Comparison of ENCODE assay signal across 24 cellular contexts in the genomic region with DNA sequence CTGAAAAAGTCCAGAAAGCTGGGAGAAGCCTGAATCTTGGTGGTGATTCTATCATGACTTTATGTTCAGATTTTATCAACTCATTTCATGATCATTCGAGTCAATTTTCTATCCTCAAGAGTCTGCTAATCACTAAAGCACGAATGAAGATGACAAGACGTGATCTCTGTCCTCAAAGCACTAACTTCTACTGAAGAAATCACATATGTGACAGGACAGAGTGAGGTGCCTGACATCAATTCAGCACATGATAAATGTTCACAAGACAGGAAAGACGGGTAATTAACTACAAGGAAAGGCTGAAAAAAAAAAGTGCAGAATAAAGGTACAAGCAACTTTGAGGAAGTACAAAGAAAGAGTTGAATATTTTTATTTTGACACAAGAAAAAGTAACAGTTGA.
"Had no signal": no experiment of that assay in that cellular context is flagged by ENCODE, and none has a peak within 500 bp of the region (broad histone marks: within the 10 kb centered on the region; RNA-seq: fewer than 3 reads in every experiment).

No MANE protein-coding gene starts in this region.

- H3K27me3 ChIP-seq: ascending aorta, breast epithelium, cardiac muscle cell, esophagus squamous epithelium, gastroesophageal sphincter had no signal

- ATAC-seq: activated CD8-positive, alpha-beta T cell treated with anti-CD3 and anti-CD28 coated beads for 36 hours; activated naive CD4-positive, alpha-beta T cell treated with anti-CD3 and anti-CD28 coated beads, Interleukin-2, amount 50 U/mL, for 72 hours; activated T-cell treated with anti-CD3 and anti-CD28 coated beads, Interleukin-2, amount 50 U/mL, for 4 hours; gastroesophageal sphincter; heart right ventricle; WTC11 had no signal

- H3K27ac ChIP-seq: ascending aorta, breast epithelium, cardiac muscle cell, epithelial cell of prostate, esophagus squamous epithelium, gastroesophageal sphincter, heart right ventricle, VCaP had no signal

- DNase-seq: activated CD4-positive, alpha-beta T cell treated with anti-CD3 and anti-CD28 coated beads for 1 hour; activated CD4-positive, alpha-beta T cell treated with anti-CD3 and anti-CD28 coated beads for 48 hours; activated CD4-positive, alpha-beta T cell treated with anti-CD3 and anti-CD28 coated beads, Interleukin-2, amount 50 U/mL, for 1 hour; activated CD4-positive, alpha-beta T cell treated with anti-CD3 and anti-CD28 coated beads, Interleukin-2, amount 50 U/mL, for 48 hours; activated CD8-positive, alpha-beta memory T cell treated with anti-CD3 and anti-CD28 coated beads for 24 hours; activated CD8-positive, alpha-beta T cell treated with anti-CD3 and anti-CD28 coated beads for 36 hours; activated effector memory CD4-positive, alpha-beta T cell treated with anti-CD3 and anti-CD28 coated beads, Interleukin-2, amount 50 U/mL, for 16 hours; activated naive CD4-positive, alpha-beta T cell treated with anti-CD3 and anti-CD28 coated beads for 36 hours; activated naive CD8-positive, alpha-beta T cell treated with anti-CD3 and anti-CD28 coated beads, Interleukin-2, amount 10 ng/mL, durations not matched to agents 7 days and 5 days; activated T-cell treated with anti-CD3 and anti-CD28 coated beads, Interleukin-2, amount 50 U/mL, for 4 hours; cortex of kidney; effector CD8-positive, alpha-beta T cell; esophagus squamous epithelium; foreskin melanocyte; heart right ventricle; T-helper 2 cell had no signal

- H3K4me1 ChIP-seq: ascending aorta, breast epithelium, esophagus squamous epithelium, heart right ventricle had no signal

- H3K9me3 ChIP-seq: ascending aorta, breast epithelium, esophagus squamous epithelium, gastroesophageal sphincter, heart right ventricle had no signal

- H3K4me3 ChIP-seq: ascending aorta, breast epithelium, cardiac muscle cell, esophagus squamous epithelium, gastroesophageal sphincter, heart right ventricle had no signal

- H3K36me3 ChIP-seq: ascending aorta, breast epithelium, cardiac muscle cell, esophagus squamous epithelium, gastroesophageal sphincter, heart right ventricle had no signal
